Comparison of ENCODE assay signal across 11 cellular contexts in genomic region chr3:1380926-1381646, GRCh38.
DNase-seq lines count a peak whose midpoint lies in the region; ATAC-seq and TF ChIP-seq lines count a peak whose summit lies in the region.
"Had no signal": no experiment of that assay in that cellular context is flagged by ENCODE, and none has a peak within 500 bp of the region (broad histone marks: within the 10 kb centered on the region; RNA-seq: fewer than 3 reads in every experiment).

No MANE protein-coding gene starts in this region.

- H3K9me3 ChIP-seq in PC-9 (ENCODE audit: insufficient read depth, low read depth) (no peaks in the 10 kb centered on the region), BE2C (no peaks in the 10 kb centered on the region)
- H3K9me3 ChIP-seq: SJCRH30 had no signal

- TF ChIP-seq CTCF in PC-9 (conservative IDR thresholded peaks at IDR 0.05) (no peak), BE2C (IDR thresholded peaks at IDR 0.05; ENCODE audit: low read depth, low read length) (no peak)

- H3K27me3 ChIP-seq in PC-9 (ENCODE audit: insufficient read depth, low read depth) (no peaks in the 10 kb centered on the region), BE2C (no peaks in the 10 kb centered on the region)
- H3K27me3 ChIP-seq: SJCRH30 had no signal

- H3K27me3 Mint-ChIP-seq in activated CD4-positive, alpha-beta T cell treated with anti-CD3 and anti-CD28 coated beads for 36 hours: no peaks in the 10 kb centered on the region
- H3K27me3 Mint-ChIP-seq: central memory CD8-positive, alpha-beta T cell had no signal

- no peaks in the 10 kb centered on the region for H3K79me2 ChIP-seq in PC-9 (ENCODE audit: low read depth)

- no peak overlapping the region for H2AFZ ChIP-seq in PC-9

- H4K20me1 ChIP-seq in PC-9 (ENCODE audit: insufficient read depth): no peaks in the 10 kb centered on the region

- H3K4me2 ChIP-seq in PC-9: no peak overlapping the region

- CTCF ChIA-PET in PC-9 (lab: Charles Lee): no interaction called here
- CTCF ChIA-PET in activated CD4-positive, alpha-beta T cell treated with anti-CD3 and anti-CD28 coated beads for 36 hours (lab: Charles Lee): no interaction called here

- no peaks in the 10 kb centered on the region for H3F3A ChIP-seq in PC-9 (ENCODE audit: insufficient read depth, low read depth)

- H3K36me3 ChIP-seq in PC-9 (ENCODE audit: low read depth) (no peaks in the 10 kb centered on the region), BE2C (no peaks in the 10 kb centered on the region)
- H3K36me3 ChIP-seq: SJCRH30 had no signal

- H3K4me3 ChIP-seq in PC-9 (no peak overlapping the region), BE2C (ENCODE audit: low read depth, low read length) (no peak overlapping the region)
- H3K4me3 ChIP-seq: SJCRH30 had no signal

- POLR2A ChIA-PET in PC-9 (lab: Charles Lee; ENCODE audit: unreplicated experiment): no interaction called here
- POLR2A ChIA-PET in activated CD4-positive, alpha-beta T cell treated with anti-CD3 and anti-CD28 coated beads for 36 hours (lab: Charles Lee): no interaction called here

- no peaks in the 10 kb centered on the region for H3K9me2 ChIP-seq in PC-9 (ENCODE audit: insufficient read depth)

- no peak overlapping the region for H3K27ac ChIP-seq in PC-9
- H3K27ac ChIP-seq: SJCRH30 had no signal

- no peak overlapping the region for H3K27ac Mint-ChIP-seq in activated CD4-positive, alpha-beta T cell treated with anti-CD3 and anti-CD28 coated beads for 36 hours

- no peaks in the 10 kb centered on the region for H3K4me1 Mint-ChIP-seq in activated CD4-positive, alpha-beta T cell treated with anti-CD3 and anti-CD28 coated beads for 36 hours
- H3K4me1 Mint-ChIP-seq: central memory CD8-positive, alpha-beta T cell; neural crest cell had no signal

- no peak overlapping the region for H3K4me3 Mint-ChIP-seq in activated CD4-positive, alpha-beta T cell treated with anti-CD3 and anti-CD28 coated beads for 36 hours
- H3K4me3 Mint-ChIP-seq: central memory CD8-positive, alpha-beta T cell; neural crest cell had no signal

- H3K4me1 ChIP-seq in PC-9 (replicated peaks; ENCODE audit: insufficient read depth): no peaks in the 10 kb centered on the region
- H3K4me1 ChIP-seq in BE2C: no peaks in the 10 kb centered on the region
- H3K4me1 ChIP-seq: SJCRH30 had no signal

- ATAC-seq in GM19324 (IDR thresholded peaks at IDR 0.05; ENCODE audit: low FRiP score, unreplicated experiment) (peak; percentile 43), HG02763 (IDR thresholded peaks at IDR 0.05; ENCODE audit: unreplicated experiment) (peak; percentile 88)
- ATAC-seq in activated CD4-positive, alpha-beta T cell treated with anti-CD3 and anti-CD28 coated beads for 36 hours: no peak

- H3K9me3 Mint-ChIP-seq in activated CD4-positive, alpha-beta T cell treated with anti-CD3 and anti-CD28 coated beads for 36 hours (ENCODE audit: low read depth): peaks cover 2% of the 10 kb centered on the region
- H3K9me3 Mint-ChIP-seq: neural crest cell had no signal

- in situ Hi-C loops in KBM-7 (cut with MboI; ENCODE audit: low pct_unique_long_range_greater_than_20kb, low sequenced_read_pairs): no loop called here

- no TSS peak for BruUV-seq in PC-9 (replicated peaks; lab: Mats Ljungman, UMichigan)

- peak; percentile 7 for DNase-seq in KBM-7
- DNase-seq in putamen (ENCODE audit: low spot score): peak; percentile 38
- no peak for DNase-seq in stimulated activated CD4-positive, alpha-beta T cell treated with anti-CD3 and anti-CD28 coated beads, Interleukin-2, amount 100 ng/mL, for 48 hours
- no peak for DNase-seq in PC-9
- no peak for DNase-seq in BE2C
- DNase-seq in activated CD4-positive, alpha-beta T cell treated with anti-CD3 and anti-CD28 coated beads for 36 hours: no peak
- DNase-seq: SJCRH30 had no signal

- H3K36me3 Mint-ChIP-seq in activated CD4-positive, alpha-beta T cell treated with anti-CD3 and anti-CD28 coated beads for 36 hours (ENCODE audit: low read depth): no peaks in the 10 kb centered on the region

- intact Hi-C loops in PC-9 (cut with micrococcal nuclease; ENCODE audit: unreplicated experiment): no loop called here
- intact Hi-C loops in activated CD4-positive, alpha-beta T cell treated with anti-CD3 and anti-CD28 coated beads for 36 hours (cut with DNase I, micrococcal nuclease): no loop called here

Comparison
In these comparisons a context has a peak if more than half of its experiments do, and no peak if none do; other contexts are left out.
1. DNase-seq: peak in KBM-7 (single experiment) and putamen (single experiment); none in stimulated activated CD4-positive, alpha-beta T cell treated with anti-CD3 and anti-CD28 coated beads, Interleukin-2, amount 100 ng/mL, for 48 hours (0 of 2), PC-9 (0 of 2), BE2C (single experiment) and activated CD4-positive, alpha-beta T cell treated with anti-CD3 and anti-CD28 coated beads for 36 hours (single experiment).